ENCODE assay signal across 9 cellular contexts in the genomic region with DNA sequence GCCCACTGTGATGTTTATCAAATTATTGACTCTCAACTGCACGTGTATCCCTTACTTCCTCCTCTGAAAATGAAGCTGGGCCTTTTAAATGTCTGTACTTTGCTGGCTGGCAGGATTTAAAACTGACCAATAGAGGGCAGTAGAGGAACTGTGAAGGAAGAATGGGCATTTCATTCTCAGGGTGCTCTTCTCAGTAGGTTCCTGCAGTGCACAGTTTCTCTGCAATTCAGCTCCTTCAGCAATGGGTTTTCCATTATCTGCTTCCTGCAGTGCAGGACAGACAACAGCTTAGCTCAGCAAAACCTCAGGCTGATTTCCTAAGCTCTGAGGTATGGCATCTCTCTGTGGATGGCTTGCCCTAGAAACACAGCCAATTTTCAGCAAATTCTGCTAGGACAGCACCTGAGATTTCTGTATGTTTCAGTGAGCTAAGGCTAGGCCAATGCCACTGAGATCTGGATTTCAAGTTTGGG.
A peak's percentile ranks its signal among the peaks of the same experiment; 100 is the strongest.
DNase-seq lines count a peak whose midpoint lies in the region; FAIRE-seq and TF ChIP-seq lines count a peak whose summit lies in the region.
"Had no signal": no experiment of that assay in that cellular context is flagged by ENCODE, and none has a peak within 500 bp of the region (broad histone marks: within the 10 kb centered on the region; RNA-seq: fewer than 3 reads in every experiment).

No MANE protein-coding gene starts in this region.

- peak; percentile 58 for DNase-seq in NCI-H2107 treated with DMSO at 0.1 percent for 48 hours (lab: John Stamatoyannopoulos, UW; ENCODE audit: unreplicated experiment)
- no peak for DNase-seq in NCI-H2107 (lab: John Stamatoyannopoulos, UW)
- peak; percentile 41 for DNase-seq in H54 (ENCODE audit: insufficient read length, low spot score)
- peak; percentile 19 for DNase-seq in M059J (ENCODE audit: low read depth)
- peak; percentile 65 for DNase-seq in RKO (ENCODE audit: low spot score)
- DNase-seq in erythroblast (lab: John Stamatoyannopoulos, UW) = peak; percentile 19 to 53
- DNase-seq in retina = peak; percentile 75
- no peak for DNase-seq in activated naive CD4-positive, alpha-beta T cell treated with anti-CD3 and anti-CD28 coated beads, Interleukin-2, amount 10 ng/mL, durations not matched to agents 7 days and 5 days

- no peaks in the 10 kb centered on the region for H3K27me3 Mint-ChIP-seq in activated naive CD4-positive, alpha-beta T cell treated with anti-CD3 and anti-CD28 coated beads, Interleukin-2, amount 10 ng/mL, durations not matched to agents 7 days and 5 days
- H3K27me3 Mint-ChIP-seq: activated naive CD8-positive, alpha-beta T cell had no signal

- H3K36me3 Mint-ChIP-seq in activated naive CD4-positive, alpha-beta T cell treated with anti-CD3 and anti-CD28 coated beads, Interleukin-2, amount 10 ng/mL, durations not matched to agents 7 days and 5 days = no peaks in the 10 kb centered on the region
- H3K36me3 Mint-ChIP-seq: activated naive CD8-positive, alpha-beta T cell had no signal

- H3K4me3 Mint-ChIP-seq in activated naive CD4-positive, alpha-beta T cell treated with anti-CD3 and anti-CD28 coated beads, Interleukin-2, amount 10 ng/mL, durations not matched to agents 7 days and 5 days = no peak overlapping the region
- H3K4me3 Mint-ChIP-seq: activated naive CD8-positive, alpha-beta T cell had no signal

- CTCF ChIA-PET in activated naive CD4-positive, alpha-beta T cell treated with anti-CD3 and anti-CD28 coated beads, Interleukin-2, amount 10 ng/mL, durations not matched to agents 7 days and 5 days (lab: Charles Lee) = interaction anchor here (0.7 to 1.8 kb wide), 6 partner anchors 12 to 86 kb away, joined by 3 to 10 read pairs (median 4); no protein-coding TSS in a partner anchor

- no peak overlapping the region for H3K27ac Mint-ChIP-seq in activated naive CD4-positive, alpha-beta T cell treated with anti-CD3 and anti-CD28 coated beads, Interleukin-2, amount 10 ng/mL, durations not matched to agents 7 days and 5 days
- H3K27ac Mint-ChIP-seq: activated naive CD8-positive, alpha-beta T cell had no signal

- peaks cover 2% of the 10 kb centered on the region for H3K9me3 Mint-ChIP-seq in activated naive CD4-positive, alpha-beta T cell treated with anti-CD3 and anti-CD28 coated beads, Interleukin-2, amount 10 ng/mL, durations not matched to agents 7 days and 5 days

- TF ChIP-seq POLR2A in H54 (IDR thresholded peaks at IDR 0.05; ENCODE audit: low read depth, low read length) (no peak), erythroblast (IDR thresholded peaks at IDR 0.05; ENCODE audit: low read length) (no peak)

- peak; percentile 99 for FAIRE-seq in H54 (lab: Jason Lieb, UNC)

- no peaks in the 10 kb centered on the region for H3K4me1 Mint-ChIP-seq in activated naive CD4-positive, alpha-beta T cell treated with anti-CD3 and anti-CD28 coated beads, Interleukin-2, amount 10 ng/mL, durations not matched to agents 7 days and 5 days

Comparison
In these comparisons a context has a peak if more than half of its experiments do, and no peak if none do; other contexts are left out.
1. DNase-seq: peak in NCI-H2107 treated with DMSO at 0.1 percent for 48 hours (single experiment), H54 (single experiment), M059J (single experiment), RKO (single experiment), erythroblast (2 of 2) and retina (single experiment); none in NCI-H2107 (single experiment) and activated naive CD4-positive, alpha-beta T cell treated with anti-CD3 and anti-CD28 coated beads, Interleukin-2, amount 10 ng/mL, durations not matched to agents 7 days and 5 days (single experiment).